2 cellular contexts compared by ENCODE assay signal in genomic region chr2:26610504-26611335, GRCh38.
A peak's percentile ranks its signal among the peaks of the same experiment; 100 is the strongest.
TF ChIP-seq lines count a peak whose summit lies in the region.

No MANE protein-coding gene starts in this region.

TF ChIP-seq in A549, 52 proteins besides CTCF, POLR2A, EP300 and RAD21 (continued from another document):
- TF ChIP-seq ELK1 (IDR thresholded peaks at IDR 0.05; ENCODE audit: low read depth, low read length) (no peak), HEYL (CRISPR knock-in tag; IDR thresholded peaks at IDR 0.05) (no peak), POLR2AphosphoS2 (conservative IDR thresholded peaks at IDR 0.05; ENCODE audit: low read length) (no peak), MAFK (IDR thresholded peaks at IDR 0.05; ENCODE audit: partially characterized antibody) (peak; percentile 48)

TF ChIP-seq in GM23338, 12 proteins besides CTCF, POLR2A, EP300 and RAD21 (continued from another document):
- TF ChIP-seq, protein P1, sequence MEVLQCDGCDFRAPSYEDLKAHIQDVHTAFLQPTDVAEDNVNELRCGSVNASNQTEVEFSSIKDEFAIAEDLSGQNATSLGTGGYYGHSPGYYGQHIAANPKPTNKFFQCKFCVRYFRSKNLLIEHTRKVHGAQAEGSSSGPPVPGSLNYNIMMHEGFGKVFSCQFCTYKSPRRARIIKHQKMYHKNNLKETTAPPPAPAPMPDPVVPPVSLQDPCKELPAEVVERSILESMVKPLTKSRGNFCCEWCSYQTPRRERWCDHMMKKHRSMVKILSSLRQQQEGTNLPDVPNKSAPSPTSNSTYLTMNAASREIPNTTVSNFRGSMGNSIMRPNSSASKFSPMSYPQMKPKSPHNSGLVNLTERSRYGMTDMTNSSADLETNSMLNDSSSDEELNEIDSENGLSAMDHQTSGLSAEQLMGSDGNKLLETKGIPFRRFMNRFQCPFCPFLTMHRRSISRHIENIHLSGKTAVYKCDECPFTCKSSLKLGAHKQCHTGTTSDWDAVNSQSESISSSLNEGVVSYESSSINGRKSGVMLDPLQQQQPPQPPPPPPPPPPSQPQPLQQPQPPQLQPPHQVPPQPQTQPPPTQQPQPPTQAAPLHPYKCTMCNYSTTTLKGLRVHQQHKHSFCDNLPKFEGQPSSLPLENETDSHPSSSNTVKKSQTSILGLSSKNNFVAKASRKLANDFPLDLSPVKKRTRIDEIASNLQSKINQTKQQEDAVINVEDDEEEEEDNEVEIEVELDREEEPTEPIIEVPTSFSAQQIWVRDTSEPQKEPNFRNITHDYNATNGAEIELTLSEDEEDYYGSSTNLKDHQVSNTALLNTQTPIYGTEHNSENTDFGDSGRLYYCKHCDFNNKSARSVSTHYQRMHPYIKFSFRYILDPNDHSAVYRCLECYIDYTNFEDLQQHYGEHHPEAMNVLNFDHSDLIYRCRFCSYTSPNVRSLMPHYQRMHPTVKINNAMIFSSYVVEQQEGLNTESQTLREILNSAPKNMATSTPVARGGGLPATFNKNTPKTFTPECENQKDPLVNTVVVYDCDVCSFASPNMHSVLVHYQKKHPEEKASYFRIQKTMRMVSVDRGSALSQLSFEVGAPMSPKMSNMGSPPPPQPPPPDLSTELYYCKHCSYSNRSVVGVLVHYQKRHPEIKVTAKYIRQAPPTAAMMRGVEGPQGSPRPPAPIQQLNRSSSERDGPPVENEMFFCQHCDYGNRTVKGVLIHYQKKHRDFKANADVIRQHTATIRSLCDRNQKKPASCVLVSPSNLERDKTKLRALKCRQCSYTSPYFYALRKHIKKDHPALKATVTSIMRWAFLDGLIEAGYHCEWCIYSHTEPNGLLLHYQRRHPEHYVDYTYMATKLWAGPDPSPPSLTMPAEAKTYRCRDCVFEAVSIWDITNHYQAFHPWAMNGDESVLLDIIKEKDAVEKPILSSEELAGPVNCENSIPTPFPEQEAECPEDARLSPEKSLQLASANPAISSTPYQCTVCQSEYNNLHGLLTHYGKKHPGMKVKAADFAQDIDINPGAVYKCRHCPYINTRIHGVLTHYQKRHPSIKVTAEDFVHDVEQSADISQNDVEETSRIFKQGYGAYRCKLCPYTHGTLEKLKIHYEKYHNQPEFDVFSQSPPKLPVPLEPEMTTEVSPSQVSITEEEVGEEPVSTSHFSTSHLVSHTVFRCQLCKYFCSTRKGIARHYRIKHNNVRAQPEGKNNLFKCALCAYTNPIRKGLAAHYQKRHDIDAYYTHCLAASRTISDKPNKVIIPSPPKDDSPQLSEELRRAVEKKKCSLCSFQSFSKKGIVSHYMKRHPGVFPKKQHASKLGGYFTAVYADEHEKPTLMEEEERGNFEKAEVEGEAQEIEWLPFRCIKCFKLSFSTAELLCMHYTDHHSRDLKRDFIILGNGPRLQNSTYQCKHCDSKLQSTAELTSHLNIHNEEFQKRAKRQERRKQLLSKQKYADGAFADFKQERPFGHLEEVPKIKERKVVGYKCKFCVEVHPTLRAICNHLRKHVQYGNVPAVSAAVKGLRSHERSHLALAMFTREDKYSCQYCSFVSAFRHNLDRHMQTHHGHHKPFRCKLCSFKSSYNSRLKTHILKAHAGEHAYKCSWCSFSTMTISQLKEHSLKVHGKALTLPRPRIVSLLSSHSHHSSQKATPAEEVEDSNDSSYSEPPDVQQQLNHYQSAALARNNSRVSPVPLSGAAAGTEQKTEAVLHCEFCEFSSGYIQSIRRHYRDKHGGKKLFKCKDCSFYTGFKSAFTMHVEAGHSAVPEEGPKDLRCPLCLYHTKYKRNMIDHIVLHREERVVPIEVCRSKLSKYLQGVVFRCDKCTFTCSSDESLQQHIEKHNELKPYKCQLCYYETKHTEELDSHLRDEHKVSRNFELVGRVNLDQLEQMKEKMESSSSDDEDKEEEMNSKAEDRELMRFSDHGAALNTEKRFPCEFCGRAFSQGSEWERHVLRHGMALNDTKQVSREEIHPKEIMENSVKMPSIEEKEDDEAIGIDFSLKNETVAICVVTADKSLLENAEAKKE (CRISPR knock-in tag; IDR thresholded peaks at IDR 0.05): no peak
- no peak for TF ChIP-seq POLR2AphosphoS5 (IDR thresholded peaks at IDR 0.05; ENCODE audit: low read depth)
- TF ChIP-seq, protein P2, sequence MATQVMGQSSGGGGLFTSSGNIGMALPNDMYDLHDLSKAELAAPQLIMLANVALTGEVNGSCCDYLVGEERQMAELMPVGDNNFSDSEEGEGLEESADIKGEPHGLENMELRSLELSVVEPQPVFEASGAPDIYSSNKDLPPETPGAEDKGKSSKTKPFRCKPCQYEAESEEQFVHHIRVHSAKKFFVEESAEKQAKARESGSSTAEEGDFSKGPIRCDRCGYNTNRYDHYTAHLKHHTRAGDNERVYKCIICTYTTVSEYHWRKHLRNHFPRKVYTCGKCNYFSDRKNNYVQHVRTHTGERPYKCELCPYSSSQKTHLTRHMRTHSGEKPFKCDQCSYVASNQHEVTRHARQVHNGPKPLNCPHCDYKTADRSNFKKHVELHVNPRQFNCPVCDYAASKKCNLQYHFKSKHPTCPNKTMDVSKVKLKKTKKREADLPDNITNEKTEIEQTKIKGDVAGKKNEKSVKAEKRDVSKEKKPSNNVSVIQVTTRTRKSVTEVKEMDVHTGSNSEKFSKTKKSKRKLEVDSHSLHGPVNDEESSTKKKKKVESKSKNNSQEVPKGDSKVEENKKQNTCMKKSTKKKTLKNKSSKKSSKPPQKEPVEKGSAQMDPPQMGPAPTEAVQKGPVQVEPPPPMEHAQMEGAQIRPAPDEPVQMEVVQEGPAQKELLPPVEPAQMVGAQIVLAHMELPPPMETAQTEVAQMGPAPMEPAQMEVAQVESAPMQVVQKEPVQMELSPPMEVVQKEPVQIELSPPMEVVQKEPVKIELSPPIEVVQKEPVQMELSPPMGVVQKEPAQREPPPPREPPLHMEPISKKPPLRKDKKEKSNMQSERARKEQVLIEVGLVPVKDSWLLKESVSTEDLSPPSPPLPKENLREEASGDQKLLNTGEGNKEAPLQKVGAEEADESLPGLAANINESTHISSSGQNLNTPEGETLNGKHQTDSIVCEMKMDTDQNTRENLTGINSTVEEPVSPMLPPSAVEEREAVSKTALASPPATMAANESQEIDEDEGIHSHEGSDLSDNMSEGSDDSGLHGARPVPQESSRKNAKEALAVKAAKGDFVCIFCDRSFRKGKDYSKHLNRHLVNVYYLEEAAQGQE (IDR thresholded peaks at IDR 0.05; ENCODE audit: unreplicated experiment): no peak
- TF ChIP-seq EZH2phosphoT487 (IDR thresholded peaks at IDR 0.05; ENCODE audit: unreplicated experiment): no peak
- no peak for TF ChIP-seq NANOG (IDR thresholded peaks at IDR 0.05; ENCODE audit: borderline replicate concordance)
- TF ChIP-seq STAT1 (IDR thresholded peaks at IDR 0.05; ENCODE audit: unreplicated experiment): no peak
- no peak for TF ChIP-seq ZNF114 (CRISPR knock-in tag; IDR thresholded peaks at IDR 0.05)
TF ChIP-seq in GM23338: peak in this region for 0.
